8 cellular contexts compared by ENCODE assay signal in the genomic region with DNA sequence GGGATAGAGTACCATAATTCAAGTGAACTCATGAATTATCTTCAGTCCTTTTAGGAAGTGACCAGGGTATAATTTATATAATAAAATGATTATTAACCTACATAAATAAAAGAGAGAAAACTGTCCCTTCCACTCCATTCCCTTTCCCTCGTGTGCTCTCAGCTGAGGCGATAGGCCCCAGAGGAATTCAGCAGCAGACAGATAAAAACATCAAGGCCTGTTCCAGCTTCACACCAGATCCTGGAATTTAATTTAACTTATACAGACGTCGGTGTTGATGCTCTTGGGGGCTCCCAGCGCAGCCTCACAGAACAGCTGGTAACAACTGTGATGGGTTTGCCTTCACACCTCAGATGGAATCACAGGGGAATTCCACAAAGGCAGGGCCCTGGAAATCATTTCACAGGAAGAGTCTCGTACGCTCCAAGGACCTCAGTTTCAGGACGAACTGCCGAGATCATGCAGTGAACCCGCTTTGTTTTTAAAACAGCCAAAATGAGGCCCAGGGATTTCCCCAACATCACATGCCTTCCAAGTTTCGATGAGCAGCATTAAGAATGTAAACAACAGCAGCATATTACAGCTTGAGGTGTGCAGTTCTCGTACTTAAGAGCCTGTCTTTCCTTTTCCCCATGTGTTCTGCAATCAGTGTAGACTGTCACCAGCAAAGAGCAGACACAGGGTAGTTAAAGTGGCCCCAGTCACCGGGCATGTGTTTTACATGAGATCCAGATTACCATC.
A peak's percentile ranks its signal among the peaks of the same experiment; 100 is the strongest.
DNase-seq lines count a peak whose midpoint lies in the region; ATAC-seq lines count a peak whose summit lies in the region.

No MANE protein-coding gene starts in this region.

- H3K4me3 ChIP-seq in BLaER1: no peak overlapping the region
- no peak overlapping the region for H3K4me3 ChIP-seq in skin epidermis

- H4K20me1 ChIP-seq in BLaER1: no peaks in the 10 kb centered on the region

- no peaks in the 10 kb centered on the region for H3K36me3 ChIP-seq in BLaER1

- H3K27me3 ChIP-seq in BLaER1: no peaks in the 10 kb centered on the region

- H3K4me2 ChIP-seq in BLaER1: peak overlapping the region; percentile 54

- peak; percentile 72 for ATAC-seq in HG03139 (IDR thresholded peaks at IDR 0.05; ENCODE audit: unreplicated experiment)

- no peak overlapping the region for H3K27ac ChIP-seq in BLaER1
- H3K27ac ChIP-seq in skin epidermis: peak overlapping the region in 11 of 21 experiments; percentile 12 to 63 (median 28)

- H3K4me1 ChIP-seq in BLaER1: peaks cover 12% of the 10 kb centered on the region

- H3K9ac ChIP-seq in BLaER1: no peak overlapping the region; the same call in 1 of the 2 replicates

- DNase-seq in GM19240 (ENCODE audit: insufficient read length, low spot score): peak; percentile 23
- peak; percentile 7 for DNase-seq in dermis blood vessel endothelial cell
- DNase-seq in iPS-NIHi11 (ENCODE audit: low spot score): no peak
- DNase-seq in activated T-cell treated with anti-CD3 and anti-CD28 coated beads, Interleukin-2, amount 50 U/mL, for 1 hour: no peak
- DNase-seq in 8988T: no peak

- 0 out of 2 replicates have a peak, but pooled peaks cover 4% of the 10 kb centered on the region for H3K9me3 ChIP-seq in BLaER1

Comparison
In these comparisons a context has a peak if more than half of its experiments do, and no peak if none do; other contexts are left out.
1. DNase-seq: peak in GM19240 (single experiment) and dermis blood vessel endothelial cell (single experiment); none in iPS-NIHi11 (single experiment), activated T-cell treated with anti-CD3 and anti-CD28 coated beads, Interleukin-2, amount 50 U/mL, for 1 hour (single experiment) and 8988T (single experiment).